In the genomic region with DNA sequence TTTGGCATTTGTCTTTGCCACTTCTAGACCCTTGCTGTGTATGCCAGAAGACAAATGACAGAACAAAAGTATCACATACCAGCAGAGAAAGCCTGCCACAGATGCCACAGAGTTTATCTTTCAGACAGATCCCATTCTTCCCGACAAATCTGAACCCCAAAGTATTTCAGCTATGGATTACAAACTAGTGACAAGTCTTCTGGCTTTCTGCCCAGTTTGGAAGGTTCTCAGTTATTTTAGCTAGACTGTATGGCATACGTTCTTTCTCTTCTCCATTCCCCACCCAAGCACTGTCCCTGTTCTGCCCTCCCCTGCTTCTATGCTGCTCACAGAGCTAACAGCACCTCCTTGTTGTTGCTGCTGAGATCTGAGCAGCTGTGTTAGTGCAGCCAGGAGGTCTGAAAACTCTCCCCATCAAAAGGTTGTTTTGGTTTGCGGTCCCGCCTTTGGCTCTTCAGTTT, we compare ENCODE assay signal across 1 cellular context.
TF ChIP-seq lines count a peak whose summit lies in the region.

No MANE protein-coding gene starts in this region.

TF ChIP-seq in SK-N-SH, 30 proteins besides CTCF, POLR2A, EP300 and RAD21 (continued from another document):
- TF ChIP-seq, protein P1, sequence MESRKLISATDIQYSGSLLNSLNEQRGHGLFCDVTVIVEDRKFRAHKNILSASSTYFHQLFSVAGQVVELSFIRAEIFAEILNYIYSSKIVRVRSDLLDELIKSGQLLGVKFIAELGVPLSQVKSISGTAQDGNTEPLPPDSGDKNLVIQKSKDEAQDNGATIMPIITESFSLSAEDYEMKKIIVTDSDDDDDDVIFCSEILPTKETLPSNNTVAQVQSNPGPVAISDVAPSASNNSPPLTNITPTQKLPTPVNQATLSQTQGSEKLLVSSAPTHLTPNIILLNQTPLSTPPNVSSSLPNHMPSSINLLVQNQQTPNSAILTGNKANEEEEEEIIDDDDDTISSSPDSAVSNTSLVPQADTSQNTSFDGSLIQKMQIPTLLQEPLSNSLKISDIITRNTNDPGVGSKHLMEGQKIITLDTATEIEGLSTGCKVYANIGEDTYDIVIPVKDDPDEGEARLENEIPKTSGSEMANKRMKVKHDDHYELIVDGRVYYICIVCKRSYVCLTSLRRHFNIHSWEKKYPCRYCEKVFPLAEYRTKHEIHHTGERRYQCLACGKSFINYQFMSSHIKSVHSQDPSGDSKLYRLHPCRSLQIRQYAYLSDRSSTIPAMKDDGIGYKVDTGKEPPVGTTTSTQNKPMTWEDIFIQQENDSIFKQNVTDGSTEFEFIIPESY (IDR thresholded peaks at IDR 0.05; ENCODE audit: borderline replicate concordance, low read depth): peak; percentile 62; the same call in 1 of the 2 replicates
- TF ChIP-seq GABPA (IDR thresholded peaks at IDR 0.05; ENCODE audit: low read depth) (no peak), RXRA (IDR thresholded peaks at IDR 0.05; ENCODE audit: borderline replicate concordance, low read depth) (peak; percentile 83), NRF1 (IDR thresholded peaks at IDR 0.05; ENCODE audit: low read depth, low read length) (no peak), GATA2 (CRISPR knock-in tag; IDR thresholded peaks at IDR 0.05) (no peak), FOXJ3 (CRISPR knock-in tag; IDR thresholded peaks at IDR 0.05) (no peak), TEAD4 (IDR thresholded peaks at IDR 0.05; ENCODE audit: borderline replicate concordance, insufficient read depth) (peak; percentile 99), MXI1 (IDR thresholded peaks at IDR 0.05; ENCODE audit: low read depth, low read length) (no peak), SMC3 (IDR thresholded peaks at IDR 0.05; ENCODE audit: low read depth, low read length) (no peak; the same call in 1 of the 2 replicates), ELF1 (IDR thresholded peaks at IDR 0.05) (0 out of 2 replicates have a peak, but pooled peaks have one; percentile 30), RFX5 (IDR thresholded peaks at IDR 0.05; ENCODE audit: low read length) (no peak), NFIC (IDR thresholded peaks at IDR 0.05; ENCODE audit: borderline replicate concordance) (peak; percentile 96), EZH2phosphoT487 (IDR thresholded peaks at IDR 0.05; ENCODE audit: borderline replicate concordance, low read depth) (no peak), TAF1 (IDR thresholded peaks at IDR 0.05; ENCODE audit: borderline replicate concordance, low read depth, low read length) (0 out of 2 replicates have a peak, but pooled peaks have one; percentile 36)
- TF ChIP-seq, protein P2, sequence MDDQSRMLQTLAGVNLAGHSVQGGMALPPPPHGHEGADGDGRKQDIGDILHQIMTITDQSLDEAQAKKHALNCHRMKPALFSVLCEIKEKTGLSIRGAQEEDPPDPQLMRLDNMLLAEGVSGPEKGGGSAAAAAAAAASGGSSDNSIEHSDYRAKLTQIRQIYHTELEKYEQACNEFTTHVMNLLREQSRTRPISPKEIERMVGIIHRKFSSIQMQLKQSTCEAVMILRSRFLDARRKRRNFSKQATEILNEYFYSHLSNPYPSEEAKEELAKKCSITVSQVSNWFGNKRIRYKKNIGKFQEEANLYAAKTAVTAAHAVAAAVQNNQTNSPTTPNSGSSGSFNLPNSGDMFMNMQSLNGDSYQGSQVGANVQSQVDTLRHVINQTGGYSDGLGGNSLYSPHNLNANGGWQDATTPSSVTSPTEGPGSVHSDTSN (IDR thresholded peaks at IDR 0.05): peak; percentile 98
- TF ChIP-seq, protein P3, sequence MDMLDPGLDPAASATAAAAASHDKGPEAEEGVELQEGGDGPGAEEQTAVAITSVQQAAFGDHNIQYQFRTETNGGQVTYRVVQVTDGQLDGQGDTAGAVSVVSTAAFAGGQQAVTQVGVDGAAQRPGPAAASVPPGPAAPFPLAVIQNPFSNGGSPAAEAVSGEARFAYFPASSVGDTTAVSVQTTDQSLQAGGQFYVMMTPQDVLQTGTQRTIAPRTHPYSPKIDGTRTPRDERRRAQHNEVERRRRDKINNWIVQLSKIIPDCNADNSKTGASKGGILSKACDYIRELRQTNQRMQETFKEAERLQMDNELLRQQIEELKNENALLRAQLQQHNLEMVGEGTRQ (IDR thresholded peaks at IDR 0.05; ENCODE audit: borderline replicate concordance, low read depth, low read length): no peak
- TF ChIP-seq, protein P4, sequence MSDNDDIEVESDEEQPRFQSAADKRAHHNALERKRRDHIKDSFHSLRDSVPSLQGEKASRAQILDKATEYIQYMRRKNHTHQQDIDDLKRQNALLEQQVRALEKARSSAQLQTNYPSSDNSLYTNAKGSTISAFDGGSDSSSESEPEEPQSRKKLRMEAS (IDR thresholded peaks at IDR 0.05; ENCODE audit: low read depth): peak; percentile 62
